20 cellular contexts compared by ENCODE assay signal in the genomic region with DNA sequence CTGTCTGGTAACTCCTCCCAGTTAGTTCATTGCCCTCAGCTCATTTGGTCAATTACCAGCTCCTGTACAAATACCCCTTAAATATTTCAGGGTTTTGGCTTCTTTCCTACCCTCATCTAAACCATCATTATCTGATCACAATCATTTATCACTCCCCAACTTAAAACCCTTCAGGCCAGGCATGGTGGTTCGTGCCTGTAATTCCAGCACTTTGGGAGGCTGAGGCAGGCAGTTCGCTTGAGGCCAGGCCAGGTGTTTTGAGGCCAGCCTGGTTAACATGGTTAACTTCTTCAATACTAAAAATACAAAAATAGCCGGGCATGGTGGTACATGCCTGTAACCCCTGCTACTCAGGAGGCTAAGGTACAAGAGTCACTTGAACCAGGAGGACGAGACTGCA. TPM values are rescaled to one million over a fixed set of nuclear protein-coding genes. Genes with fewer than 3 reads are reported as not detected.
DNase-seq lines count a peak whose midpoint lies in the region; ATAC-seq lines count a peak whose summit lies in the region.
"Had no signal": no experiment of that assay in that cellular context is flagged by ENCODE, and none has a peak within 500 bp of the region (broad histone marks: within the 10 kb centered on the region; RNA-seq: fewer than 3 reads in every experiment).

No MANE protein-coding gene starts in this region.

- peaks cover 35% of the 10 kb centered on the region for H3K36me3 Mint-ChIP-seq in activated naive CD4-positive, alpha-beta T cell treated with anti-CD3 and anti-CD28 coated beads for 36 hours (ENCODE audit: low read depth)
- peaks cover 0 to 31% of the 10 kb centered on the region in 2 donors for H3K36me3 Mint-ChIP-seq in activated naive CD4-positive, alpha-beta T cell treated with anti-CD3 and anti-CD28 coated beads, Interleukin-2, amount 50 U/mL, for 72 hours
- peaks cover 30% of the 10 kb centered on the region for H3K36me3 Mint-ChIP-seq in stimulated activated memory B cell treated with anti-CD40 and anti-IgM and Interleukin-4, amounts not matched to agents 10 μg/mL and 1 μg/mL and 100 μg/mL, for 72 hours

- no peaks in the 10 kb centered on the region for H3K9me3 ChIP-seq in KOPT-K1 (ENCODE audit: insufficient read depth, low read length, poor library complexity, severe bottlenecking)
- H3K9me3 ChIP-seq: heart right ventricle, psoas muscle had no signal

- intact Hi-C loops in activated naive CD4-positive, alpha-beta T cell treated with anti-CD3 and anti-CD28 coated beads for 36 hours (cut with micrococcal nuclease), result no loop called here

- H3K27me3 Mint-ChIP-seq in activated naive CD4-positive, alpha-beta T cell treated with anti-CD3 and anti-CD28 coated beads for 36 hours (ENCODE audit: low read depth), result no peaks in the 10 kb centered on the region
- H3K27me3 Mint-ChIP-seq in stimulated activated memory B cell treated with anti-CD40 and anti-IgM and Interleukin-4, amounts not matched to agents 10 μg/mL and 1 μg/mL and 100 μg/mL, for 72 hours, result no peaks in the 10 kb centered on the region
- H3K27me3 Mint-ChIP-seq: effector memory CD8-positive, alpha-beta T cell had no signal

- H3K27ac Mint-ChIP-seq in activated naive CD4-positive, alpha-beta T cell treated with anti-CD3 and anti-CD28 coated beads for 36 hours, result peak overlapping the region; percentile 81
- H3K27ac Mint-ChIP-seq in activated naive CD4-positive, alpha-beta T cell treated with anti-CD3 and anti-CD28 coated beads, Interleukin-2, amount 50 U/mL, for 72 hours, result peak overlapping the region; percentile 79 to 97
- peak overlapping the region; percentile 37 for H3K27ac Mint-ChIP-seq in stimulated activated memory B cell treated with anti-CD40 and anti-IgM and Interleukin-4, amounts not matched to agents 10 μg/mL and 1 μg/mL and 100 μg/mL, for 72 hours

- no peak for DNase-seq in activated naive CD4-positive, alpha-beta T cell treated with anti-CD3 and anti-CD28 coated beads for 36 hours
- no peak for DNase-seq in activated naive CD4-positive, alpha-beta T cell treated with anti-CD3 and anti-CD28 coated beads, Interleukin-2, amount 50 U/mL, for 16 hours
- DNase-seq in activated naive CD4-positive, alpha-beta T cell treated with anti-CD3 and anti-CD28 coated beads, Interleukin-2, amount 50 U/mL, for 72 hours (ENCODE audit: low spot score in 2 of 2), result no peak
- no peak for DNase-seq in HUDEP-2 (lab: John Stamatoyannopoulos, UW; ENCODE audit: unreplicated experiment in 76 of 76)
- DNase-seq: amniotic stem cell; C1 segment of cervical spinal cord; effector memory CD8-positive, alpha-beta T cell; foreskin fibroblast; HCEC 1CT; heart right ventricle; NCI-H187; NCI-H526; nucleus accumbens; psoas muscle had no signal

- no peaks in the 10 kb centered on the region for H3K9me3 Mint-ChIP-seq in activated naive CD4-positive, alpha-beta T cell treated with anti-CD3 and anti-CD28 coated beads for 36 hours
- no peaks in the 10 kb centered on the region for H3K9me3 Mint-ChIP-seq in activated naive CD4-positive, alpha-beta T cell treated with anti-CD3 and anti-CD28 coated beads, Interleukin-2, amount 50 U/mL, for 72 hours
- H3K9me3 Mint-ChIP-seq in stimulated activated memory B cell treated with anti-CD40 and anti-IgM and Interleukin-4, amounts not matched to agents 10 μg/mL and 1 μg/mL and 100 μg/mL, for 72 hours, result no peaks in the 10 kb centered on the region
- H3K9me3 Mint-ChIP-seq: effector memory CD8-positive, alpha-beta T cell had no signal

- CTCF ChIA-PET in activated naive CD4-positive, alpha-beta T cell treated with anti-CD3 and anti-CD28 coated beads for 36 hours (lab: Charles Lee), result no interaction called here

- no peak for ATAC-seq in activated naive CD4-positive, alpha-beta T cell treated with anti-CD3 and anti-CD28 coated beads, Interleukin-2, amount 50 U/mL, for 72 hours
- ATAC-seq in stimulated activated memory B cell treated with anti-CD40 and anti-IgM and Interleukin-4, amounts not matched to agents 10 μg/mL and 1 μg/mL and 100 μg/mL, for 72 hours, result no peak
- no peak for ATAC-seq in HG03469 (IDR thresholded peaks at IDR 0.05; ENCODE audit: unreplicated experiment)
- ATAC-seq: heart right ventricle, psoas muscle had no signal

- peaks cover 32% of the 10 kb centered on the region for H3K4me1 Mint-ChIP-seq in activated naive CD4-positive, alpha-beta T cell treated with anti-CD3 and anti-CD28 coated beads for 36 hours (ENCODE audit: low read depth)
- H3K4me1 Mint-ChIP-seq in stimulated activated memory B cell treated with anti-CD40 and anti-IgM and Interleukin-4, amounts not matched to agents 10 μg/mL and 1 μg/mL and 100 μg/mL, for 72 hours, result peaks cover 12% of the 10 kb centered on the region

- peak overlapping the region; percentile 37 for H3K27ac ChIP-seq in KOPT-K1 (ENCODE audit: low read depth, low read length, poor library complexity, severe bottlenecking)
- H3K27ac ChIP-seq: heart right ventricle, HL-60, psoas muscle, VCaP had no signal

- no peak overlapping the region for H3K4me3 Mint-ChIP-seq in activated naive CD4-positive, alpha-beta T cell treated with anti-CD3 and anti-CD28 coated beads for 36 hours
- no peak overlapping the region for H3K4me3 Mint-ChIP-seq in stimulated activated memory B cell treated with anti-CD40 and anti-IgM and Interleukin-4, amounts not matched to agents 10 μg/mL and 1 μg/mL and 100 μg/mL, for 72 hours
- H3K4me3 Mint-ChIP-seq: effector memory CD8-positive, alpha-beta T cell had no signal

- peaks cover 95% of the 10 kb centered on the region for H3K36me3 ChIP-seq in KOPT-K1 (ENCODE audit: insufficient read depth, low read length)

RNA-seq across cellular contexts. Expression of a gene that starts 9.4 kb away (rescaled TPM):
- total RNA-seq in activated naive CD4-positive, alpha-beta T cell treated with anti-CD3 and anti-CD28 coated beads for 36 hours, result 10 to 100 TPM; 32.2 to 33.6 TPM
- total RNA-seq in activated naive CD4-positive, alpha-beta T cell treated with anti-CD3 and anti-CD28 coated beads, Interleukin-2, amount 50 U/mL, for 72 hours, result 10 to 100 TPM; 33.7 to 52.6 TPM

RNA-seq across cellular contexts. Expression of a gene that starts 22.8 kb away (rescaled TPM):
- total RNA-seq in activated naive CD4-positive, alpha-beta T cell treated with anti-CD3 and anti-CD28 coated beads for 36 hours, result 10 to 100 TPM; 79.8 to 85.9 TPM
- 100 to 1,000 TPM in 1 of 2 donors, 10 to 100 TPM in 1; 75.5 to 107 TPM for total RNA-seq in activated naive CD4-positive, alpha-beta T cell treated with anti-CD3 and anti-CD28 coated beads, Interleukin-2, amount 50 U/mL, for 72 hours

RNA-seq across cellular contexts. Expression of a gene that starts 41.5 kb away (rescaled TPM):
- total RNA-seq in activated naive CD4-positive, alpha-beta T cell treated with anti-CD3 and anti-CD28 coated beads for 36 hours, result not detected
- total RNA-seq in activated naive CD4-positive, alpha-beta T cell treated with anti-CD3 and anti-CD28 coated beads, Interleukin-2, amount 50 U/mL, for 72 hours, result under 1 TPM; 0.57 to 0.95 TPM
- total RNA-seq: SK-MEL-5 had no signal

Comparison
In these comparisons a context has a peak if more than half of its experiments do, and no peak if none do; other contexts are left out.
1. H3K27ac Mint-ChIP-seq: peak in every context shown above with its lines; median percentile 88 in activated naive CD4-positive, alpha-beta T cell treated with anti-CD3 and anti-CD28 coated beads, Interleukin-2, amount 50 U/mL, for 72 hours; 81 in activated naive CD4-positive, alpha-beta T cell treated with anti-CD3 and anti-CD28 coated beads for 36 hours; 37 in stimulated activated memory B cell treated with anti-CD40 and anti-IgM and Interleukin-4, amounts not matched to agents 10 μg/mL and 1 μg/mL and 100 μg/mL, for 72 hours.